ENCODE assay signal across 8 cellular contexts in genomic region chr7:158827411-158828342, GRCh38. TPM values are rescaled to one million over a fixed set of nuclear protein-coding genes. Genes with fewer than 3 reads are reported as not detected.
A peak's percentile ranks its signal among the peaks of the same experiment; 100 is the strongest.
DNase-seq lines count a peak whose midpoint lies in the region; ATAC-seq and TF ChIP-seq lines count a peak whose summit lies in the region.

No MANE protein-coding gene starts in this region.

- DNase-seq in cardiac muscle cell (ENCODE audit: low read depth in 1 of 2, low spot score in 1 of 2) (peak in 1 of 2 donors; percentile 41), Right ventricle myocardium inferior (ENCODE audit: missing footprints) (no peak), fibroblast of lung (ENCODE audit: low read depth in 2 of 2) (peak; percentile 40 to 41), GM19238 (ENCODE audit: insufficient read length, low spot score) (no peak), amniotic stem cell (lab: John Stamatoyannopoulos, UW) (no peak)
- DNase-seq in T-helper 2 cell treated with Interferon-gamma antibody and Interleukin-4, amounts not matched to agents 5 μg/mL and 100 μg/mL, for 36 hours (ENCODE audit: low spot score), result no peak
- DNase-seq in activated CD4-positive, alpha-beta T cell treated with anti-CD3 and anti-CD28 coated beads for 1 hour, result no peak

- H3K9me3 Mint-ChIP-seq in T-helper 2 cell treated with Interferon-gamma antibody and Interleukin-4, amounts not matched to agents 5 μg/mL and 100 μg/mL, for 36 hours, result no peaks in the 10 kb centered on the region

- H3K79me2 ChIP-seq in fibroblast of lung (ENCODE audit: control insufficient read depth, insufficient read depth, low read length), result peaks cover 52% of the 10 kb centered on the region

- ATAC-seq in Right ventricle myocardium inferior, result no peak

- H3K27me3 Mint-ChIP-seq in T-helper 2 cell treated with Interferon-gamma antibody and Interleukin-4, amounts not matched to agents 5 μg/mL and 100 μg/mL, for 36 hours (ENCODE audit: low read depth), result peaks cover 5% of the 10 kb centered on the region

- H3K27ac Mint-ChIP-seq in T-helper 2 cell treated with Interferon-gamma antibody and Interleukin-4, amounts not matched to agents 5 μg/mL and 100 μg/mL, for 36 hours, result peak overlapping the region; percentile 97

- H3K4me3 Mint-ChIP-seq in T-helper 2 cell treated with Interferon-gamma antibody and Interleukin-4, amounts not matched to agents 5 μg/mL and 100 μg/mL, for 36 hours, result peak overlapping the region; percentile 91

- H3K36me3 ChIP-seq in cardiac muscle cell (no peaks in the 10 kb centered on the region), fibroblast of lung (ENCODE audit: control insufficient read depth, insufficient read depth, low read length) (no peaks in the 10 kb centered on the region), rectal smooth muscle tissue (ENCODE audit: control insufficient read depth, insufficient read depth, low read length) (no peaks in the 10 kb centered on the region)

- H3K36me3 Mint-ChIP-seq in T-helper 2 cell treated with Interferon-gamma antibody and Interleukin-4, amounts not matched to agents 5 μg/mL and 100 μg/mL, for 36 hours (ENCODE audit: low read depth), result peaks cover 16% of the 10 kb centered on the region

- H4K20me1 ChIP-seq in fibroblast of lung (ENCODE audit: control insufficient read depth, extremely low read depth, insufficient read depth, low read length), result no peaks in the 10 kb centered on the region

- H3K27me3 ChIP-seq in cardiac muscle cell (no peaks in the 10 kb centered on the region), fibroblast of lung (ENCODE audit: control insufficient read depth, insufficient read depth, low read length) (no peaks in the 10 kb centered on the region), rectal smooth muscle tissue (ENCODE audit: control insufficient read depth, insufficient read depth, low read length) (no peaks in the 10 kb centered on the region)

- H3K27ac ChIP-seq in cardiac muscle cell, result peak overlapping the region; percentile 99
- peak overlapping the region; percentile 93 for H3K27ac ChIP-seq in fibroblast of lung (ENCODE audit: insufficient read depth, low read length)
- peak overlapping the region; percentile 99 for H3K27ac ChIP-seq in rectal smooth muscle tissue (ENCODE audit: low read depth, low read length)

- peak overlapping the region; percentile 65 for H3K4me2 ChIP-seq in fibroblast of lung (ENCODE audit: extremely low read depth, insufficient read depth, low read length)

- H3K9ac ChIP-seq in fibroblast of lung (ENCODE audit: insufficient read depth, low read length) (peak overlapping the region; percentile 98), rectal smooth muscle tissue (ENCODE audit: low read length) (peak overlapping the region; percentile 80)

- peak overlapping the region; percentile 81 for H3K4me3 ChIP-seq in cardiac muscle cell
- H3K4me3 ChIP-seq in fibroblast of lung (replicated peaks in 1 of 4; ENCODE audit: control extremely low read depth in 1 of 4, insufficient read depth in 1 of 4, low read depth in 3 of 4, low read length in 4 of 4), result peak overlapping the region; percentile 80 to 92 (median 85)
- peak overlapping the region; percentile 81 for H3K4me3 ChIP-seq in rectal smooth muscle tissue (ENCODE audit: low read length)

- H3K4me1 ChIP-seq in cardiac muscle cell (ENCODE audit: low read depth), result peaks cover 11% of the 10 kb centered on the region
- H3K4me1 ChIP-seq in fibroblast of lung (ENCODE audit: control insufficient read depth, extremely low read depth, insufficient read depth, low read length), result peaks cover 4% of the 10 kb centered on the region
- peaks cover 13% of the 10 kb centered on the region for H3K4me1 ChIP-seq in rectal smooth muscle tissue (ENCODE audit: control insufficient read depth, insufficient read depth, low read length)

- TF ChIP-seq CTCF in cardiac muscle cell (IDR thresholded peaks at IDR 0.05; ENCODE audit: low read depth, low read length), result no peak
- TF ChIP-seq CTCF in fibroblast of lung (conservative IDR thresholded peaks at IDR 0.05 in 1 of 2, IDR thresholded peaks at IDR 0.05 in 1 of 2; ENCODE audit: low read depth in 1 of 2, low read length in 2 of 2), result no peak

- no peaks in the 10 kb centered on the region for H3K9me3 ChIP-seq in cardiac muscle cell (ENCODE audit: low read depth)
- no peaks in the 10 kb centered on the region for H3K9me3 ChIP-seq in fibroblast of lung (ENCODE audit: control insufficient read depth, insufficient read depth, low read depth, low read length)

- intact Hi-C loops in Right ventricle myocardium inferior (cut with DNase I), result loop anchor here (2.0 kb wide), 2 partner anchors 29 to 37 kb away; partner anchors contain the start of gene DYNC2I1

- no peak overlapping the region for H2AFZ ChIP-seq in fibroblast of lung (ENCODE audit: low read length)

- peaks cover 46% of the 10 kb centered on the region for H3K4me1 Mint-ChIP-seq in T-helper 2 cell treated with Interferon-gamma antibody and Interleukin-4, amounts not matched to agents 5 μg/mL and 100 μg/mL, for 36 hours (ENCODE audit: low read depth)

RNA-seq across cellular contexts. Expression of gene ESYT2, which starts 1.6 kb away (rescaled TPM):
- total RNA-seq in cardiac muscle cell (40.3 and 42.0 TPM in 2 replicates), Right ventricle myocardium inferior (42.5 TPM), fibroblast of lung (83.0 and 93.0 TPM in 2 replicates)
- polyA plus RNA-seq in cardiac muscle cell (15.8 and 27.2 TPM in 2 replicates), fibroblast of lung (42.7 and 66.0 TPM in 2 replicates)
- polyA plus RNA-seq in fibroblast of lung (2012), result 35.8 and 50.3 TPM in 2 replicates
- polyA minus RNA-seq in fibroblast of lung (ENCODE audit: low replicate concordance), result 27.9 and 68.7 TPM in 2 replicates

RNA-seq across cellular contexts. Expression of gene DYNC2I1, which starts 28.7 kb away (rescaled TPM):
- total RNA-seq in cardiac muscle cell, result 13.1 and 22.4 TPM in 2 replicates
- 36.9 and 42.4 TPM in 2 replicates for polyA plus RNA-seq in cardiac muscle cell
- total RNA-seq in Right ventricle myocardium inferior, result 26.6 TPM
- 4.9 and 8.3 TPM in 2 replicates for total RNA-seq in fibroblast of lung
- 5.1 and 8.5 TPM in 2 replicates for polyA plus RNA-seq in fibroblast of lung
- 7.9 and 10.4 TPM in 2 replicates for polyA plus RNA-seq in fibroblast of lung (2012)
- 1.8 and 7.1 TPM in 2 replicates for polyA minus RNA-seq in fibroblast of lung (ENCODE audit: low replicate concordance)

Comparison
In these comparisons a context has a peak if more than half of its experiments do, and no peak if none do; other contexts are left out.
1. DNase-seq: peak in fibroblast of lung (2 of 2); none in Right ventricle myocardium inferior (single experiment), T-helper 2 cell treated with Interferon-gamma antibody and Interleukin-4, amounts not matched to agents 5 μg/mL and 100 μg/mL, for 36 hours (single experiment), GM19238 (single experiment), amniotic stem cell (single experiment) and activated CD4-positive, alpha-beta T cell treated with anti-CD3 and anti-CD28 coated beads for 1 hour (single experiment).
2. Peak in every context shown above with its lines, with median percentiles within 50 percentile points of each other: H3K27ac ChIP-seq and H3K4me3 ChIP-seq.